In the genomic region with DNA sequence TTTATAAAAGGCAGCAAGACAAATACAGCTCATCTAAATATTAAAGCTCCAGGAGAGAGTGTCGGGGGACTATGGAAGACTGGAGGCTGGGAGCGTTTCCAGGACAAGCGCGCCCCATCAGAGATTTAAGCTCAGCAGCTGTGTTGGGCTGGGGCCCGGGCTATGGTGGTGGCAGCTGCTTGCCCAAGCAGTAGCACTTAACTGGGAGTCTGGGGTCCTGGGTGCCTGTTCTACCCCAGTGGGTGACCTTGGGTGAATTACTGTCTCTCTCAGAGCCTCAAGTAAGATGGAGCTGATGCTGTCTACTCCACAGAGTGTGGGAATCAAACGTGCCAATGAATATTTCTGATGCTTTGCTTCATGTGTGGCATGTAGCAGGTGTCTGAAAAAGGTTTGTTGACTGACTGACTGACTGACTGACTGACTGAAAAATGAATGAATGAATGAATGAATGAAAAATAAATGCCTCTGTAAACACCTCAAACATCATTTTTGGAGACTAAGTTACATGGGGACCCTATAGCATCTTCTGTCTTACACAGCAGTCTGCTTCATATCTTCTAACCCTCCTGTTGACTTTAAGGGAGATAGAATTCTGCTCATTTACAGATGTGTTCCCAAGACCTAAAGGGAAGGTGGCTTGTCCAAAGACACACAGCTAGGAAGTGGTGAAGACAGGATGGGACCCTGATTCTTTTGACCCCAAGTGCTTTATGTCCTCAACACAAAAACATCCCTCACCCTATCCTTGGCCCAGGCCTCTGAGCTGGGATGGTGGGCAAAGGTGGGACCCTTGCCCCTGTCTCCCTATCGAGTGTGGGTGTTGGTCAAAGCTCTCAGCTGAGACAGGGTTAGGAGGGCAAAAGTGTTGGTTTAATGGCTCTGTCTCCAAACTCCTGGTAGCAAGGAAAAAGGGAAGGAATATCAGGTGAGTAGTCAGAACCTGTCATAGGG, we compare ENCODE assay signal across 1 cellular context.
TF ChIP-seq lines count a peak whose summit lies in the region.

No MANE protein-coding gene starts in this region.

TF ChIP-seq in HCT116, 20 proteins besides CTCF, POLR2A, EP300 and RAD21 (continued from another document):
- no peak for TF ChIP-seq REST (IDR thresholded peaks at IDR 0.05; ENCODE audit: low read depth)
- no peak for TF ChIP-seq CBX3 (IDR thresholded peaks at IDR 0.05; ENCODE audit: low read depth)
- no peak for TF ChIP-seq YY1 (IDR thresholded peaks at IDR 0.05; ENCODE audit: extremely low read depth, insufficient replicate concordance, low read depth, low read length)
- no peak for TF ChIP-seq EZH2 (IDR thresholded peaks at IDR 0.05)
- TF ChIP-seq JUND (IDR thresholded peaks at IDR 0.05), result no peak
- TF ChIP-seq SP1 (IDR thresholded peaks at IDR 0.05; ENCODE audit: low read depth), result no peak
- TF ChIP-seq FOSL1 (IDR thresholded peaks at IDR 0.05; ENCODE audit: low read depth), result no peak
- TF ChIP-seq SIN3A (IDR thresholded peaks at IDR 0.05; ENCODE audit: low read depth), result no peak
- no peak for TF ChIP-seq EZH2phosphoT487 (IDR thresholded peaks at IDR 0.05; ENCODE audit: borderline replicate concordance)
- TF ChIP-seq SRF (IDR thresholded peaks at IDR 0.05; ENCODE audit: low read depth), result no peak
- TF ChIP-seq EGR1 (IDR thresholded peaks at IDR 0.05; ENCODE audit: low read depth), result no peak
- TF ChIP-seq ELF1 (IDR thresholded peaks at IDR 0.05; ENCODE audit: borderline replicate concordance, low read depth), result no peak
- no peak for TF ChIP-seq MAX (IDR thresholded peaks at IDR 0.05)
- TF ChIP-seq, protein P1, sequence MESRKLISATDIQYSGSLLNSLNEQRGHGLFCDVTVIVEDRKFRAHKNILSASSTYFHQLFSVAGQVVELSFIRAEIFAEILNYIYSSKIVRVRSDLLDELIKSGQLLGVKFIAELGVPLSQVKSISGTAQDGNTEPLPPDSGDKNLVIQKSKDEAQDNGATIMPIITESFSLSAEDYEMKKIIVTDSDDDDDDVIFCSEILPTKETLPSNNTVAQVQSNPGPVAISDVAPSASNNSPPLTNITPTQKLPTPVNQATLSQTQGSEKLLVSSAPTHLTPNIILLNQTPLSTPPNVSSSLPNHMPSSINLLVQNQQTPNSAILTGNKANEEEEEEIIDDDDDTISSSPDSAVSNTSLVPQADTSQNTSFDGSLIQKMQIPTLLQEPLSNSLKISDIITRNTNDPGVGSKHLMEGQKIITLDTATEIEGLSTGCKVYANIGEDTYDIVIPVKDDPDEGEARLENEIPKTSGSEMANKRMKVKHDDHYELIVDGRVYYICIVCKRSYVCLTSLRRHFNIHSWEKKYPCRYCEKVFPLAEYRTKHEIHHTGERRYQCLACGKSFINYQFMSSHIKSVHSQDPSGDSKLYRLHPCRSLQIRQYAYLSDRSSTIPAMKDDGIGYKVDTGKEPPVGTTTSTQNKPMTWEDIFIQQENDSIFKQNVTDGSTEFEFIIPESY (IDR thresholded peaks at IDR 0.05; ENCODE audit: extremely low read depth, insufficient replicate concordance, low read length), result no peak
- TF ChIP-seq CEBPB (IDR thresholded peaks at IDR 0.05; ENCODE audit: low read depth), result no peak
- no peak for TF ChIP-seq ZFX (IDR thresholded peaks at IDR 0.05)
- no peak for TF ChIP-seq ZNF274 (IDR thresholded peaks at IDR 0.05; ENCODE audit: low read depth, low read length)
- TF ChIP-seq TCF7L2 (IDR thresholded peaks at IDR 0.05; ENCODE audit: borderline replicate concordance, extremely low read depth, insufficient read depth, insufficient read length), result no peak
TF ChIP-seq in HCT116: peak in this region for 0.
